Comparison of ENCODE assay signal across 1 cellular context in the genomic region with DNA sequence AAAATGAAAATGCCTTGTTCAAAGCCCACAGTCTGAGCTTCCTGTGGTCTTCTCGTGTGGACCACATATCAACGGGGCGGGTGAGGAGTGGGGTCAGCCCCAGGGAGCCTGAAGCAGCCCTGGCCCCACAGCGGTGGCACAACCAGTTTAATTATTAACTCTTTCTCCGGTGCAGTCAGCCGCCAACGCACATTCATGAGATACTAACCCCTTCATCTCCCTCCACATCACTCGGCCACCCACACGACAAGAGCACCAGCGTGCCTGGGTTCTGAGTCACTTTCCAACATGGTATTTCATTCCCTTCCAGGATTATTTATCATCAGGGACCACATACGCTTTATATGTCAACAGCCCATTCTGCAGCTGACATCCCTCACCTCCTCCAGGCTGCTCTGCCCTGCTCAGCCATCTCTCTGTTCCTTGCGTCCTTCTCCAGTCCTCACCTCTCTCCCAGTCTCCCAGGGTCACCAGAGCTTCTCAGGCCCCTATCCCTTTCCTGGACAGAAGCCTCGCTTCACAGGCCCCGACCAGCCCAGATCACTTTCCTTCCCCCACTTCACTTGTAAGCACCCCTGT.
TF ChIP-seq lines count a peak whose summit lies in the region.

No MANE protein-coding gene starts in this region.

TF ChIP-seq in HepG2, 621 proteins besides CTCF, POLR2A, EP300 and RAD21 (continued from another document and continues in another):
- TF ChIP-seq MYPOP (CRISPR knock-in tag; IDR thresholded peaks at IDR 0.05) (peak; percentile 94), ZNF598 (CRISPR knock-in tag; IDR thresholded peaks at IDR 0.05; ENCODE audit: borderline replicate concordance) (peak; percentile 76; the same call in 1 of the 2 replicates), ZNF263 (CRISPR knock-in tag; IDR thresholded peaks at IDR 0.05) (peak; percentile 51; the same call in 1 of the 2 replicates), TEAD3 (CRISPR knock-in tag; optimal IDR thresholded peaks at IDR 0.05; ENCODE audit: borderline replicate concordance) (peak; percentile 97), ZNF784 (CRISPR knock-in tag; IDR thresholded peaks at IDR 0.05; ENCODE audit: borderline replicate concordance) (peak; percentile 86), EHMT2 (IDR thresholded peaks at IDR 0.05; ENCODE audit: borderline replicate concordance, low read depth, low read length) (no peak; the same call in 1 of the 2 replicates), ZNF556 (CRISPR knock-in tag; IDR thresholded peaks at IDR 0.05; ENCODE audit: borderline replicate concordance) (peak; percentile 95), REL (CRISPR knock-in tag; conservative IDR thresholded peaks at IDR 0.05) (no peak), ZNF770 (CRISPR knock-in tag; IDR thresholded peaks at IDR 0.05) (no peak), HOXA3 (CRISPR knock-in tag; IDR thresholded peaks at IDR 0.05) (peak; percentile 80), HDAC6 (IDR thresholded peaks at IDR 0.05; ENCODE audit: low read depth, low read length) (no peak), RFX1 (IDR thresholded peaks at IDR 0.05) (no peak), RCOR2 (CRISPR knock-in tag; IDR thresholded peaks at IDR 0.05) (peak; percentile 52; the same call in 1 of the 2 replicates), CERS6 (CRISPR knock-in tag; IDR thresholded peaks at IDR 0.05) (no peak), ARNT (IDR thresholded peaks at IDR 0.05) (no peak), CBFB (CRISPR knock-in tag; IDR thresholded peaks at IDR 0.05) (peak; percentile 64; the same call in 1 of the 2 replicates), HNRNPUL1 (IDR thresholded peaks at IDR 0.05; ENCODE audit: low read depth, low read length) (no peak), ZNF737 (CRISPR knock-in tag; IDR thresholded peaks at IDR 0.05; ENCODE audit: borderline replicate concordance) (no peak), EZH2 (conservative IDR thresholded peaks at IDR 0.05; ENCODE audit: low read depth, low read length) (no peak), ZNF782 (CRISPR knock-in tag; IDR thresholded peaks at IDR 0.05; ENCODE audit: borderline replicate concordance) (peak; percentile 57; the same call in 1 of the 2 replicates), PHF20 (CRISPR knock-in tag; IDR thresholded peaks at IDR 0.05) (no peak; the same call in 1 of the 2 replicates), WIZ (CRISPR knock-in tag; IDR thresholded peaks at IDR 0.05) (no peak), ZNF282 (IDR thresholded peaks at IDR 0.05; ENCODE audit: partially characterized antibody) (no peak), ZNF44 (CRISPR knock-in tag; IDR thresholded peaks at IDR 0.05) (peak; percentile 80; the same call in 1 of the 2 replicates), SMC3 (IDR thresholded peaks at IDR 0.05; ENCODE audit: low read length) (0 out of 2 replicates have a peak, but pooled peaks have one; percentile 30), ZNF616 (CRISPR knock-in tag; IDR thresholded peaks at IDR 0.05; ENCODE audit: low read depth) (no peak), CENPBD1 (CRISPR knock-in tag; IDR thresholded peaks at IDR 0.05; ENCODE audit: borderline replicate concordance, low read depth) (no peak), ZFP41 (CRISPR knock-in tag; IDR thresholded peaks at IDR 0.05; ENCODE audit: borderline replicate concordance) (no peak), SIX4 (CRISPR knock-in tag; IDR thresholded peaks at IDR 0.05) (0 out of 2 replicates have a peak, but pooled peaks have one; percentile 18), ZNF703 (CRISPR knock-in tag; IDR thresholded peaks at IDR 0.05; ENCODE audit: borderline replicate concordance) (no peak), SP2 (CRISPR knock-in tag; IDR thresholded peaks at IDR 0.05) (no peak), U2AF2 (IDR thresholded peaks at IDR 0.05; ENCODE audit: low read depth, low read length) (no peak), ZC3H13 (CRISPR knock-in tag; IDR thresholded peaks at IDR 0.05) (no peak), ZNF143 (CRISPR knock-in tag; IDR thresholded peaks at IDR 0.05) (peak; percentile 11; the same call in 1 of the 2 replicates), KLF13 (CRISPR knock-in tag; IDR thresholded peaks at IDR 0.05) (no peak)
- TF ChIP-seq, protein P1, sequence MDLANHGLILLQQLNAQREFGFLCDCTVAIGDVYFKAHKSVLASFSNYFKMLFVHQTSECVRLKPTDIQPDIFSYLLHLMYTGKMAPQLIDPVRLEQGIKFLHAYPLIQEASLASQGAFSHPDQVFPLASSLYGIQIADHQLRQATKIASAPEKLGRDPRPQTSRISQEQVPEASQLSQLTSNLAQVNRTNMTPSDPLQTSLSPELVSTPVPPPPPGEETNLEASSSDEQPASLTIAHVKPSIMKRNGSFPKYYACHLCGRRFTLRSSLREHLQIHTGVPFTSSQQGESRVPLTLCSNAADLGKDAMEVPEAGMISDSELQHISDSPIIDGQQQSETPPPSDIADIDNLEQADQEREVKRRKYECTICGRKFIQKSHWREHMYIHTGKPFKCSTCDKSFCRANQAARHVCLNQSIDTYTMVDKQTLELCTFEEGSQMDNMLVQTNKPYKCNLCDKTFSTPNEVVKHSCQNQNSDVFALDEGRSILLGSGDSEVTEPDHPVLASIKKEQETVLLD (CRISPR knock-in tag; IDR thresholded peaks at IDR 0.05; ENCODE audit: low read depth) = no peak
- TF ChIP-seq, protein P2, sequence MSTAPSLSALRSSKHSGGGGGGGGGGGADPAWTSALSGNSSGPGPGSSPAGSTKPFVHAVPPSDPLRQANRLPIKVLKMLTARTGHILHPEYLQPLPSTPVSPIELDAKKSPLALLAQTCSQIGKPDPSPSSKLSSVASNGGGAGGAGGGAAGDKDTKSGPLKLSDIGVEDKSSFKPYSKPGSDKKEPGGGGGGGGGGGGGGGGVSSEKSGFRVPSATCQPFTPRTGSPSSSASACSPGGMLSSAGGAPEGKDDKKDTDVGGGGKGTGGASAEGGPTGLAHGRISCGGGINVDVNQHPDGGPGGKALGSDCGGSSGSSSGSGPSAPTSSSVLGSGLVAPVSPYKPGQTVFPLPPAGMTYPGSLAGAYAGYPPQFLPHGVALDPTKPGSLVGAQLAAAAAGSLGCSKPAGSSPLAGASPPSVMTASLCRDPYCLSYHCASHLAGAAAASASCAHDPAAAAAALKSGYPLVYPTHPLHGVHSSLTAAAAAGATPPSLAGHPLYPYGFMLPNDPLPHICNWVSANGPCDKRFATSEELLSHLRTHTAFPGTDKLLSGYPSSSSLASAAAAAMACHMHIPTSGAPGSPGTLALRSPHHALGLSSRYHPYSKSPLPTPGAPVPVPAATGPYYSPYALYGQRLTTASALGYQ (CRISPR knock-in tag; IDR thresholded peaks at IDR 0.05) = 0 out of 2 replicates have a peak, but pooled peaks have one; percentile 76
- TF ChIP-seq, protein P3, sequence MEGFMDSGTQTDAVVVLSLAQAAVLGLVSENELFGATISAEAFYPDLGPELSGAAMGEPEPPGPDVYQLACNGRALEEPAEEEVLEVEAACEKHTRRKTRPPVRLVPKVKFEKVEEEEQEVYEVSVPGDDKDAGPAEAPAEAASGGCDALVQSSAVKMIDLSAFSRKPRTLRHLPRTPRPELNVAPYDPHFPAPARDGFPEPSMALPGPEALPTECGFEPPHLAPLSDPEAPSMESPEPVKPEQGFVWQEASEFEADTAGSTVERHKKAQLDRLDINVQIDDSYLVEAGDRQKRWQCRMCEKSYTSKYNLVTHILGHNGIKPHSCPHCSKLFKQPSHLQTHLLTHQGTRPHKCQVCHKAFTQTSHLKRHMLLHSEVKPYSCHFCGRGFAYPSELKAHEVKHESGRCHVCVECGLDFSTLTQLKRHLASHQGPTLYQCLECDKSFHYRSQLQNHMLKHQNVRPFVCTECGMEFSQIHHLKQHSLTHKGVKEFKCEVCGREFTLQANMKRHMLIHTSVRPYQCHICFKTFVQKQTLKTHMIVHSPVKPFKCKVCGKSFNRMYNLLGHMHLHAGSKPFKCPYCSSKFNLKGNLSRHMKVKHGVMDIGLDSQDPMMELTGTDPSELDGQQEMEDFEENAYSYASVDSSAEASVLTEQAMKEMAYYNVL (CRISPR knock-in tag; IDR thresholded peaks at IDR 0.05; ENCODE audit: borderline replicate concordance) = no peak
- TF ChIP-seq, protein P4, sequence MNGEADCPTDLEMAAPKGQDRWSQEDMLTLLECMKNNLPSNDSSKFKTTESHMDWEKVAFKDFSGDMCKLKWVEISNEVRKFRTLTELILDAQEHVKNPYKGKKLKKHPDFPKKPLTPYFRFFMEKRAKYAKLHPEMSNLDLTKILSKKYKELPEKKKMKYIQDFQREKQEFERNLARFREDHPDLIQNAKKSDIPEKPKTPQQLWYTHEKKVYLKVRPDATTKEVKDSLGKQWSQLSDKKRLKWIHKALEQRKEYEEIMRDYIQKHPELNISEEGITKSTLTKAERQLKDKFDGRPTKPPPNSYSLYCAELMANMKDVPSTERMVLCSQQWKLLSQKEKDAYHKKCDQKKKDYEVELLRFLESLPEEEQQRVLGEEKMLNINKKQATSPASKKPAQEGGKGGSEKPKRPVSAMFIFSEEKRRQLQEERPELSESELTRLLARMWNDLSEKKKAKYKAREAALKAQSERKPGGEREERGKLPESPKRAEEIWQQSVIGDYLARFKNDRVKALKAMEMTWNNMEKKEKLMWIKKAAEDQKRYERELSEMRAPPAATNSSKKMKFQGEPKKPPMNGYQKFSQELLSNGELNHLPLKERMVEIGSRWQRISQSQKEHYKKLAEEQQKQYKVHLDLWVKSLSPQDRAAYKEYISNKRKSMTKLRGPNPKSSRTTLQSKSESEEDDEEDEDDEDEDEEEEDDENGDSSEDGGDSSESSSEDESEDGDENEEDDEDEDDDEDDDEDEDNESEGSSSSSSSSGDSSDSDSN (CRISPR knock-in tag; IDR thresholded peaks at IDR 0.05) = no peak
- TF ChIP-seq, protein P5, sequence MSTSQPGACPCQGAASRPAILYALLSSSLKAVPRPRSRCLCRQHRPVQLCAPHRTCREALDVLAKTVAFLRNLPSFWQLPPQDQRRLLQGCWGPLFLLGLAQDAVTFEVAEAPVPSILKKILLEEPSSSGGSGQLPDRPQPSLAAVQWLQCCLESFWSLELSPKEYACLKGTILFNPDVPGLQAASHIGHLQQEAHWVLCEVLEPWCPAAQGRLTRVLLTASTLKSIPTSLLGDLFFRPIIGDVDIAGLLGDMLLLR (CRISPR knock-in tag; IDR thresholded peaks at IDR 0.05) = no peak
- TF ChIP-seq, protein P6, sequence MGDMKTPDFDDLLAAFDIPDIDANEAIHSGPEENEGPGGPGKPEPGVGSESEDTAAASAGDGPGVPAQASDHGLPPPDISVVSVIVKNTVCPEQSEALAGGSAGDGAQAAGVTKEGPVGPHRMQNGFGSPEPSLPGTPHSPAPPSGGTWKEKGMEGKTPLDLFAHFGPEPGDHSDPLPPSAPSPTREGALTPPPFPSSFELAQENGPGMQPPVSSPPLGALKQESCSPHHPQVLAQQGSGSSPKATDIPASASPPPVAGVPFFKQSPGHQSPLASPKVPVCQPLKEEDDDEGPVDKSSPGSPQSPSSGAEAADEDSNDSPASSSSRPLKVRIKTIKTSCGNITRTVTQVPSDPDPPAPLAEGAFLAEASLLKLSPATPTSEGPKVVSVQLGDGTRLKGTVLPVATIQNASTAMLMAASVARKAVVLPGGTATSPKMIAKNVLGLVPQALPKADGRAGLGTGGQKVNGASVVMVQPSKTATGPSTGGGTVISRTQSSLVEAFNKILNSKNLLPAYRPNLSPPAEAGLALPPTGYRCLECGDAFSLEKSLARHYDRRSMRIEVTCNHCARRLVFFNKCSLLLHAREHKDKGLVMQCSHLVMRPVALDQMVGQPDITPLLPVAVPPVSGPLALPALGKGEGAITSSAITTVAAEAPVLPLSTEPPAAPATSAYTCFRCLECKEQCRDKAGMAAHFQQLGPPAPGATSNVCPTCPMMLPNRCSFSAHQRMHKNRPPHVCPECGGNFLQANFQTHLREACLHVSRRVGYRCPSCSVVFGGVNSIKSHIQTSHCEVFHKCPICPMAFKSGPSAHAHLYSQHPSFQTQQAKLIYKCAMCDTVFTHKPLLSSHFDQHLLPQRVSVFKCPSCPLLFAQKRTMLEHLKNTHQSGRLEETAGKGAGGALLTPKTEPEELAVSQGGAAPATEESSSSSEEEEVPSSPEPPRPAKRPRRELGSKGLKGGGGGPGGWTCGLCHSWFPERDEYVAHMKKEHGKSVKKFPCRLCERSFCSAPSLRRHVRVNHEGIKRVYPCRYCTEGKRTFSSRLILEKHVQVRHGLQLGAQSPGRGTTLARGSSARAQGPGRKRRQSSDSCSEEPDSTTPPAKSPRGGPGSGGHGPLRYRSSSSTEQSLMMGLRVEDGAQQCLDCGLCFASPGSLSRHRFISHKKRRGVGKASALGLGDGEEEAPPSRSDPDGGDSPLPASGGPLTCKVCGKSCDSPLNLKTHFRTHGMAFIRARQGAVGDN (CRISPR knock-in tag; IDR thresholded peaks at IDR 0.05) = peak; percentile 79
